Comparison of ENCODE assay signal across 1 cellular context in genomic region chr18:60980422-60981005, GRCh38.
TF ChIP-seq lines count a peak whose summit lies in the region.

No MANE protein-coding gene starts in this region.

TF ChIP-seq in WTC11, 78 proteins besides CTCF, POLR2A, EP300 and RAD21 (continued from another document):
- TF ChIP-seq ARID4B (CRISPR knock-in tag; IDR thresholded peaks at IDR 0.05; ENCODE audit: borderline replicate concordance) (no peak), MAX (CRISPR knock-in tag; IDR thresholded peaks at IDR 0.05) (no peak), SMAD4 (CRISPR knock-in tag; IDR thresholded peaks at IDR 0.05) (no peak), E2F5 (CRISPR knock-in tag; IDR thresholded peaks at IDR 0.05) (no peak), ETV6 (CRISPR knock-in tag; IDR thresholded peaks at IDR 0.05) (no peak), NR3C1 (CRISPR knock-in tag; conservative IDR thresholded peaks at IDR 0.05; ENCODE audit: low read depth) (no peak), ZNF425 (CRISPR knock-in tag; conservative IDR thresholded peaks at IDR 0.05) (no peak), MXD4 (CRISPR knock-in tag; IDR thresholded peaks at IDR 0.05; ENCODE audit: borderline replicate concordance) (no peak), NFE2L1 (CRISPR knock-in tag; IDR thresholded peaks at IDR 0.05) (no peak), CBFB (CRISPR knock-in tag; IDR thresholded peaks at IDR 0.05; ENCODE audit: low read depth) (no peak), ZNF281 (CRISPR knock-in tag; IDR thresholded peaks at IDR 0.05) (no peak), FOXP4 (CRISPR knock-in tag; IDR thresholded peaks at IDR 0.05) (no peak)
